ENCODE assay signal across 10 cellular contexts in genomic region chr13:66911411-66911939, GRCh38.
"Had no signal": no experiment of that assay in that cellular context is flagged by ENCODE, and none has a peak within 500 bp of the region (broad histone marks: within the 10 kb centered on the region; RNA-seq: fewer than 3 reads in every experiment).

No MANE protein-coding gene starts in this region.

- H3K4me3 ChIP-seq: GM23248 had no signal

- H3K4me2 ChIP-seq: KMS-11 had no signal

- H3K27ac ChIP-seq: GM23248, KMS-11 had no signal

- H2AFZ ChIP-seq: GM23248 had no signal

- H3K9ac ChIP-seq: GM23248, KMS-11 had no signal

- DNase-seq: GM23248, H9, HCEC 1CT, IMR-90, Kasumi-1, KBM-7 had no signal

- FAIRE-seq: H1, H54, HTR-8/SVneo had no signal
